In genomic region chr7:43328785-43329380, GRCh38 we compare ENCODE assay signal across 21 cellular contexts.
"Had no signal": no experiment of that assay in that cellular context is flagged by ENCODE, and none has a peak within 500 bp of the region (broad histone marks: within the 10 kb centered on the region; RNA-seq: fewer than 3 reads in every experiment).

No MANE protein-coding gene starts in this region.

- H3K27ac ChIP-seq: brain microvascular endothelial cell, gastrocnemius medialis, heart right ventricle, neutrophil, parathyroid adenoma, tibial nerve, uterus had no signal

- DNase-seq: activated CD4-positive, alpha-beta memory T cell treated with anti-CD3 and anti-CD28 coated beads, Interleukin-2, amount 10 ng/mL, durations not matched to agents 7 days and 5 days; activated CD4-positive, alpha-beta T cell treated with anti-CD3 and anti-CD28 coated beads for 48 hours; activated CD4-positive, CD25-positive, alpha-beta regulatory T cell; activated CD8-positive, alpha-beta memory T cell treated with anti-CD3 and anti-CD28 coated beads, Interleukin-2, amount 10 ng/mL, durations not matched to agents 7 days and 5 days; activated naive CD4-positive, alpha-beta T cell; activated naive CD8-positive, alpha-beta T cell treated with anti-CD3 and anti-CD28 coated beads, Interleukin-2, amount 10 ng/mL, durations not matched to agents 7 days and 5 days; brain microvascular endothelial cell; cortex of kidney; gastrocnemius medialis; heart right ventricle; immature natural killer cell; mesenchymal stem cell; naive thymus-derived CD4-positive, alpha-beta T cell; stimulated activated CD4-positive, alpha-beta T cell treated with anti-CD3 and anti-CD28 coated beads, Interleukin-12 subunit alpha, Interleukin-12 subunit beta, amount 100 ng/mL, for 4 hours; stimulated activated CD4-positive, alpha-beta T cell treated with anti-CD3 and anti-CD28 coated beads, Interleukin-2, amount 100 ng/mL, for 24 hours; stimulated activated naive CD8-positive, alpha-beta T cell treated with anti-CD3 and anti-CD28 coated beads, Interleukin-15, Interleukin-2, amounts not matched to agents 100 U/mL and 50 U/mL, for 24 hours; T1000; uterus had no signal

- H3K36me3 ChIP-seq: brain microvascular endothelial cell, gastrocnemius medialis, heart right ventricle, neutrophil, tibial nerve, uterus had no signal

- H3K4me1 ChIP-seq: gastrocnemius medialis, heart right ventricle, parathyroid adenoma, uterus had no signal

- H3K27me3 ChIP-seq: brain microvascular endothelial cell, gastrocnemius medialis, neutrophil, tibial nerve, uterus had no signal

- H3K4me3 ChIP-seq: gastrocnemius medialis, heart right ventricle, tibial nerve, uterus had no signal

- ATAC-seq: activated CD8-positive, alpha-beta memory T cell treated with anti-CD3 and anti-CD28 coated beads, Interleukin-2, amount 10 ng/mL, durations not matched to agents 7 days and 5 days; gastrocnemius medialis; heart right ventricle; naive thymus-derived CD4-positive, alpha-beta T cell; stimulated activated naive CD8-positive, alpha-beta T cell treated with anti-CD3 and anti-CD28 coated beads, Interleukin-15, Interleukin-2, amounts not matched to agents 100 U/mL and 50 U/mL, for 24 hours had no signal

- H3K9me3 ChIP-seq: gastrocnemius medialis, heart right ventricle, neutrophil, tibial nerve, uterus had no signal
